In the genomic region with DNA sequence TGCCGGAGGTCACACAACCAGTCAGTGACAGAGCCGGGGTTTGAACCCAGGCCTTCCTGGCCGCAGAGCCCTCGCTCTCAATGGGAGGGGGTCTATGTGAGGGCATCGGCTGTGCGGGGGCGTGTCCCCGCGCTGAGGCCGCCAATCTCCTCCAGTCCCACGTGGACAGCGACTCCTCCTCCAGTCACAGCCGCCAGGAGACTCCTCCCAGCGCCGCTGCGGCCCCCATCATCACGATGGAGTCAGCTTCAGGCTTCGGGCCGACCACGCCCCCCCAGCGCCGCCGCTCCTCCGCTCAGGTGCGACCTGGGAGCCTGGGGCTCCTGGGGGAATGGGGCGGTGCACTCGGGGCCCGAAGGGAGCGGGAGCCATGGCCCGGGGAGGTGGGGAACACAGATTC, we compare ENCODE assay signal across 9 cellular contexts. TPM values are rescaled to one million over a fixed set of nuclear protein-coding genes. Genes with fewer than 3 reads are reported as not detected.
DNase-seq lines count a peak whose midpoint lies in the region; TF ChIP-seq lines count a peak whose summit lies in the region.
"Had no signal": no experiment of that assay in that cellular context is flagged by ENCODE, and none has a peak within 500 bp of the region (broad histone marks: within the 10 kb centered on the region; RNA-seq: fewer than 3 reads in every experiment).

No MANE protein-coding gene starts in this region.

- peak overlapping the region; percentile 62 for H3K27ac Mint-ChIP-seq in activated naive CD8-positive, alpha-beta T cell treated with anti-CD3 and anti-CD28 coated beads for 36 hours

- H3K27me3 Mint-ChIP-seq in activated naive CD8-positive, alpha-beta T cell treated with anti-CD3 and anti-CD28 coated beads for 36 hours = peaks cover 26% of the 10 kb centered on the region

- H3K9me3 ChIP-seq in cardiac muscle cell (ENCODE audit: low read depth) (no peaks in the 10 kb centered on the region), mesenchymal stem cell (ENCODE audit: control insufficient read depth, low read length) (no peaks in the 10 kb centered on the region)

- H2AFZ ChIP-seq in mesenchymal stem cell (ENCODE audit: low read depth, low read length) = no peak overlapping the region

- H3K4me2 ChIP-seq in mesenchymal stem cell (ENCODE audit: low read length, poor library complexity, severe bottlenecking) = no peak overlapping the region

- no peaks in the 10 kb centered on the region for H3K27me3 ChIP-seq in cardiac muscle cell
- H3K27me3 ChIP-seq in mesenchymal stem cell (ENCODE audit: control insufficient read depth in 1 of 2, insufficient read depth in 1 of 2, low read length in 2 of 2) = peaks cover 0 to 8% of the 10 kb centered on the region in 2 experiments

- H3K14ac ChIP-seq in mesenchymal stem cell (ENCODE audit: low read length in 2 of 2) = no peak overlapping the region

- DNase-seq in cardiac muscle cell (ENCODE audit: low read depth in 1 of 2, low spot score in 1 of 2) (peak; percentile 27 to 59), cardiac septum (ENCODE audit: low spot score) (no peak), mesenchymal stem cell (no peak), HuH-7.5 (ENCODE audit: low spot score) (no peak), COLO668 (lab: John Stamatoyannopoulos, UW; ENCODE audit: unreplicated experiment) (no peak), middle frontal gyrus (ENCODE audit: extremely low spot score, low spot score) (no peak), GM03348 (ENCODE audit: low spot score) (no peak)
- peak; percentile 85 for DNase-seq in activated naive CD8-positive, alpha-beta T cell treated with anti-CD3 and anti-CD28 coated beads for 36 hours

- H3K27ac ChIP-seq in cardiac muscle cell (no peak overlapping the region), mesenchymal stem cell (ENCODE audit: low read length, poor library complexity, severe bottlenecking) (no peak overlapping the region)

- peaks cover 15% of the 10 kb centered on the region for H3K4me1 Mint-ChIP-seq in activated naive CD8-positive, alpha-beta T cell treated with anti-CD3 and anti-CD28 coated beads for 36 hours

- no peak overlapping the region for H3K9ac ChIP-seq in mesenchymal stem cell (ENCODE audit: low read length)

- H3K18ac ChIP-seq in mesenchymal stem cell (ENCODE audit: low read depth in 1 of 2, low read length in 2 of 2) = no peak overlapping the region

- no peak overlapping the region for H2BK5ac ChIP-seq in mesenchymal stem cell (ENCODE audit: low read depth, low read length, poor library complexity, severe bottlenecking)

- WGBS in mesenchymal stem cell = 28% methylated on average over 30 of the region's 30 CpGs

- H2BK120ac ChIP-seq in mesenchymal stem cell (ENCODE audit: low read depth, low read length) = no peak overlapping the region

- no peak overlapping the region for H2BK15ac ChIP-seq in mesenchymal stem cell (ENCODE audit: low read depth, poor library complexity, severe bottlenecking)

- H3K4me3 ChIP-seq in cardiac muscle cell = no peak overlapping the region
- H3K4me3 ChIP-seq in mesenchymal stem cell (ENCODE audit: insufficient read depth in 1 of 2, low read depth in 1 of 2, low read length in 2 of 2) = peak overlapping the region in 1 of 2 experiments; percentile 4

- H3K79me1 ChIP-seq in mesenchymal stem cell (replicated peaks; ENCODE audit: low read length, poor library complexity, severe bottlenecking) = peaks cover 11% of the 10 kb centered on the region

- no peak overlapping the region for H3K23ac ChIP-seq in mesenchymal stem cell (ENCODE audit: low read length in 2 of 2)

- H2AK5ac ChIP-seq in mesenchymal stem cell (ENCODE audit: low read length, severe bottlenecking) = no peak overlapping the region

- H4K8ac ChIP-seq in mesenchymal stem cell (ENCODE audit: low read length) = peak overlapping the region; percentile 4

- no peak overlapping the region for H3K4ac ChIP-seq in mesenchymal stem cell (ENCODE audit: low read depth in 1 of 2, low read length in 2 of 2)

- no peaks in the 10 kb centered on the region for H3K4me1 ChIP-seq in cardiac muscle cell (ENCODE audit: low read depth)
- peaks cover 22% of the 10 kb centered on the region for H3K4me1 ChIP-seq in mesenchymal stem cell (ENCODE audit: control insufficient read depth, insufficient read depth, low read depth, low read length)

- TF ChIP-seq CTCF in cardiac muscle cell (IDR thresholded peaks at IDR 0.05; ENCODE audit: low read depth, low read length) = no peak

- H3K36me3 Mint-ChIP-seq in activated naive CD8-positive, alpha-beta T cell treated with anti-CD3 and anti-CD28 coated beads for 36 hours = no peaks in the 10 kb centered on the region

- H2BK12ac ChIP-seq in mesenchymal stem cell (ENCODE audit: low read length in 2 of 2) = no peak overlapping the region

- H3K4me3 Mint-ChIP-seq in activated naive CD8-positive, alpha-beta T cell treated with anti-CD3 and anti-CD28 coated beads for 36 hours = peak overlapping the region; percentile 80

- no peaks in the 10 kb centered on the region for H3K9me3 Mint-ChIP-seq in activated naive CD8-positive, alpha-beta T cell treated with anti-CD3 and anti-CD28 coated beads for 36 hours

- intact Hi-C loops in cardiac septum (cut with DNase I) = no loop called here

- H4K91ac ChIP-seq in mesenchymal stem cell (ENCODE audit: low read length) = no peak overlapping the region

- H3K36me3 ChIP-seq in cardiac muscle cell (no peaks in the 10 kb centered on the region), mesenchymal stem cell (ENCODE audit: control insufficient read depth in 1 of 2, insufficient read depth in 2 of 2, low read depth in 1 of 2, low read length in 2 of 2) (peaks cover 28 to 39% of the 10 kb centered on the region in 2 experiments)

RNA-seq across cellular contexts. Expression of a gene that starts 6.0 kb away (rescaled TPM):
- 1.8 and 2.6 TPM in 2 replicates for total RNA-seq in cardiac muscle cell
- polyA plus RNA-seq in cardiac muscle cell = 1.2 and 1.3 TPM in 2 replicates
- total RNA-seq in cardiac septum = 2.2 TPM
- total RNA-seq in activated naive CD8-positive, alpha-beta T cell treated with anti-CD3 and anti-CD28 coated beads for 36 hours = under 1 TPM; 0.45 to 0.74 TPM
- 12.8 TPM for polyA plus RNA-seq in mesenchymal stem cell (2013, experiment 1 of 2)
- polyA plus RNA-seq in mesenchymal stem cell (2013, experiment 2 of 2) = 11.8 TPM

RNA-seq across cellular contexts. Expression of a gene that starts 6.7 kb away (rescaled TPM):
- total RNA-seq in cardiac muscle cell (0.98 and 5.8 TPM in 2 replicates), cardiac septum (0.40 TPM)
- polyA plus RNA-seq in cardiac muscle cell = 1.2 and 3.4 TPM in 2 replicates
- under 1 TPM in 1 of 2 experiments, not detected in 1; 0.14 TPM for total RNA-seq in activated naive CD8-positive, alpha-beta T cell treated with anti-CD3 and anti-CD28 coated beads for 36 hours
- polyA plus RNA-seq in mesenchymal stem cell (2013, experiment 1 of 2) = 1.7 TPM
- polyA plus RNA-seq in mesenchymal stem cell (2013, experiment 2 of 2) = 1.5 TPM

RNA-seq across cellular contexts. Expression of a gene that starts 8.4 kb away (rescaled TPM):
- total RNA-seq in cardiac muscle cell (25.6 and 35.3 TPM in 2 replicates), cardiac septum (14.2 TPM)
- 20.0 and 20.8 TPM in 2 replicates for polyA plus RNA-seq in cardiac muscle cell
- 1 to 10 TPM; 8.1 to 9.3 TPM for total RNA-seq in activated naive CD8-positive, alpha-beta T cell treated with anti-CD3 and anti-CD28 coated beads for 36 hours
- 9.3 TPM for polyA plus RNA-seq in mesenchymal stem cell (2013, experiment 1 of 2)
- 9.1 TPM for polyA plus RNA-seq in mesenchymal stem cell (2013, experiment 2 of 2)

RNA-seq across cellular contexts. Expression of a gene that starts 20.1 kb away (rescaled TPM):
- total RNA-seq in cardiac muscle cell (233 and 312 TPM in 2 replicates), cardiac septum (283 TPM)
- polyA plus RNA-seq in cardiac muscle cell = 303 and 306 TPM in 2 replicates
- 100 to 1,000 TPM; 193 to 199 TPM for total RNA-seq in activated naive CD8-positive, alpha-beta T cell treated with anti-CD3 and anti-CD28 coated beads for 36 hours
- polyA plus RNA-seq in mesenchymal stem cell (2013, experiment 1 of 2) = 237 TPM
- polyA plus RNA-seq in mesenchymal stem cell (2013, experiment 2 of 2) = 242 TPM

RNA-seq across cellular contexts. Expression of a gene that starts 31.5 kb away (rescaled TPM):
- total RNA-seq in cardiac muscle cell = 0.80 TPM in 1 of 2 replicates, not detected in the other
- polyA plus RNA-seq in cardiac muscle cell = 0.35 TPM in 1 of 2 replicates, not detected in the other
- 1.5 TPM for total RNA-seq in cardiac septum
- under 1 TPM; 0.22 to 0.23 TPM for total RNA-seq in activated naive CD8-positive, alpha-beta T cell treated with anti-CD3 and anti-CD28 coated beads for 36 hours
- polyA plus RNA-seq in mesenchymal stem cell (2013, experiment 1 of 2) = not detected
- not detected for polyA plus RNA-seq in mesenchymal stem cell (2013, experiment 2 of 2)
- polyA plus RNA-seq: AG04450 had no signal

Comparison
In these comparisons a context has a peak if more than half of its experiments do, and no peak if none do; other contexts are left out.
1. DNase-seq: peak in cardiac muscle cell (2 of 2) and activated naive CD8-positive, alpha-beta T cell treated with anti-CD3 and anti-CD28 coated beads for 36 hours (single experiment); none in cardiac septum (single experiment), mesenchymal stem cell (single experiment), HuH-7.5 (single experiment), COLO668 (single experiment), middle frontal gyrus (single experiment) and GM03348 (single experiment).